ENCODE assay signal across 1 cellular context in genomic region chr2:159744363-159744762, GRCh38.
TF ChIP-seq lines count a peak whose summit lies in the region.

No MANE protein-coding gene starts in this region.

TF ChIP-seq in HepG2, 621 proteins besides CTCF, POLR2A, EP300 and RAD21:
- TF ChIP-seq ZNF629 (CRISPR knock-in tag; conservative IDR thresholded peaks at IDR 0.05), result no peak
- TF ChIP-seq RBM22 (optimal IDR thresholded peaks at IDR 0.05; ENCODE audit: low read length), result peak; percentile 80
